ENCODE assay signal across 20 cellular contexts in the genomic region with DNA sequence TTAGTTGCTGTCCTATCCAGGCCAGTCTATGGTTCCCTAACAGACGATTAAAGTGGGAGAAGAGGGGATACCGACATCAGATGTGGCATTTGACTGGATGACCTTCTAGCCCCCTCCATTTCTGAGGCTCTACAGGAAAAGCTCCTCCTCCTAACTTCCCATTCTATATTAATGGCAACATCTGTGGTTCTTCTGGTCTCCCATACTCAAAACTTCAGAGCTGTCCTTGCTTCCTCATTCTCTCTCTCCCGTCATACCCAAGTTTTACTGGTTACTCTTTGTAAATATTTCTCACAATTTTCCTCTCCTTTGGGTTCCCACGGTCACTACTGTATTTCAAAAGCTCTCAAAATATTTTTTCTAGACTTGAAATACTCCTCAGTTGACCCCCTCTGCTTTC. TPM values are rescaled to one million over a fixed set of nuclear protein-coding genes. Genes with fewer than 3 reads are reported as not detected.
DNase-seq lines count a peak whose midpoint lies in the region; ATAC-seq, FAIRE-seq and TF ChIP-seq lines count a peak whose summit lies in the region.
"Had no signal": no experiment of that assay in that cellular context is flagged by ENCODE, and none has a peak within 500 bp of the region (broad histone marks: within the 10 kb centered on the region; RNA-seq: fewer than 3 reads in every experiment).

No MANE protein-coding gene starts in this region.

- H3K27ac Mint-ChIP-seq in CD8-positive, alpha-beta T cell, result peak overlapping the region; percentile 94
- H3K27ac Mint-ChIP-seq in activated naive CD8-positive, alpha-beta T cell treated with anti-CD3 and anti-CD28 coated beads for 36 hours, result peak overlapping the region; percentile 72
- H3K27ac Mint-ChIP-seq: nephron had no signal

- no peak for FAIRE-seq in pancreas (lab: Jason Lieb, UNC)
- FAIRE-seq: RCC 7860 had no signal

- no peak overlapping the region for H3K4me3 ChIP-seq in CD8-positive, alpha-beta T cell (ENCODE audit: low read depth, low read length)
- no peak overlapping the region for H3K4me3 ChIP-seq in Peyer's patch
- H3K4me3 ChIP-seq in pancreas, result no peak overlapping the region
- H3K4me3 ChIP-seq: esophagus muscularis mucosa, gastroesophageal sphincter, sigmoid colon, upper lobe of left lung had no signal

- H3K4me1 ChIP-seq in CD8-positive, alpha-beta T cell (ENCODE audit: insufficient read depth, low read length), result peaks cover 93% of the 10 kb centered on the region
- H3K4me1 ChIP-seq in Peyer's patch (no peaks in the 10 kb centered on the region), pancreas (no peaks in the 10 kb centered on the region)
- H3K4me1 ChIP-seq: esophagus muscularis mucosa, gastroesophageal sphincter, sigmoid colon, upper lobe of left lung had no signal

- H3K27me3 Mint-ChIP-seq in CD8-positive, alpha-beta T cell (ENCODE audit: low read depth), result no peaks in the 10 kb centered on the region
- no peaks in the 10 kb centered on the region for H3K27me3 Mint-ChIP-seq in activated naive CD8-positive, alpha-beta T cell treated with anti-CD3 and anti-CD28 coated beads for 36 hours

- peaks cover 72% of the 10 kb centered on the region for H3K4me1 Mint-ChIP-seq in CD8-positive, alpha-beta T cell (ENCODE audit: low read depth)
- H3K4me1 Mint-ChIP-seq in activated naive CD8-positive, alpha-beta T cell treated with anti-CD3 and anti-CD28 coated beads for 36 hours, result peaks cover 65% of the 10 kb centered on the region
- H3K4me1 Mint-ChIP-seq: nephron had no signal

- peak overlapping the region; percentile 29 for H3K4me3 Mint-ChIP-seq in CD8-positive, alpha-beta T cell
- H3K4me3 Mint-ChIP-seq in activated naive CD8-positive, alpha-beta T cell treated with anti-CD3 and anti-CD28 coated beads for 36 hours, result no peak overlapping the region
- H3K4me3 Mint-ChIP-seq: nephron had no signal

- intact Hi-C loops in CD8-positive, alpha-beta T cell (cut with DNase I, micrococcal nuclease), result loop anchor here in 1 of 2 experiments (2.0 kb wide), 1 partner anchor 14 kb away; no protein-coding TSS in a partner anchor
- intact Hi-C loops in pancreas (cut with DNase I), result no loop called here

- H3K9me3 ChIP-seq in CD8-positive, alpha-beta T cell (ENCODE audit: low read length), result no peaks in the 10 kb centered on the region
- no peaks in the 10 kb centered on the region for H3K9me3 ChIP-seq in Peyer's patch
- H3K9me3 ChIP-seq in pancreas, result no peaks in the 10 kb centered on the region
- H3K9me3 ChIP-seq: esophagus muscularis mucosa, gastroesophageal sphincter, sigmoid colon, SK-N-SH, upper lobe of left lung had no signal

- H3K9me3 Mint-ChIP-seq in CD8-positive, alpha-beta T cell, result peaks cover 2% of the 10 kb centered on the region
- H3K9me3 Mint-ChIP-seq in activated naive CD8-positive, alpha-beta T cell treated with anti-CD3 and anti-CD28 coated beads for 36 hours, result peaks cover 9% of the 10 kb centered on the region
- H3K9me3 Mint-ChIP-seq: nephron had no signal

- POLR2A ChIA-PET in CD8-positive, alpha-beta T cell (lab: Charles Lee), result interaction anchor here (0.8 to 20.4 kb wide), 11 partner anchors 9 to 60 kb away, joined by 3 to 700 read pairs (median 10); a partner anchor contains a TSS

- no peak for ATAC-seq in CD8-positive, alpha-beta T cell
- no peak for ATAC-seq in pancreas
- ATAC-seq: gastroesophageal sphincter had no signal

- H3K36me3 Mint-ChIP-seq in CD8-positive, alpha-beta T cell, result no peaks in the 10 kb centered on the region
- peaks cover 36% of the 10 kb centered on the region for H3K36me3 Mint-ChIP-seq in activated naive CD8-positive, alpha-beta T cell treated with anti-CD3 and anti-CD28 coated beads for 36 hours

- 55 to 91% methylated on average over 4 of the region's 4 CpGs for WGBS in pancreas, 2 donors

- H3K27me3 ChIP-seq in CD8-positive, alpha-beta T cell (ENCODE audit: insufficient read depth, low read length), result no peaks in the 10 kb centered on the region
- H3K27me3 ChIP-seq in Peyer's patch, result no peaks in the 10 kb centered on the region
- H3K27me3 ChIP-seq in pancreas, result no peaks in the 10 kb centered on the region
- H3K27me3 ChIP-seq: esophagus muscularis mucosa, sigmoid colon, upper lobe of left lung had no signal

- CTCF ChIA-PET in CD8-positive, alpha-beta T cell (lab: Charles Lee), result interaction anchor here (0.6 to 7.9 kb wide), 9 partner anchors 10 to 169 kb away, joined by 3 to 94 read pairs (median 21); a partner anchor contains a TSS

- no peak for TF ChIP-seq CTCF in CD8-positive, alpha-beta T cell (IDR thresholded peaks at IDR 0.05)
- TF ChIP-seq CTCF in Peyer's patch (IDR thresholded peaks at IDR 0.05) (no peak), pancreas (IDR thresholded peaks at IDR 0.05) (no peak)

- DNase-seq in CD1c-positive myeloid dendritic cell (ENCODE audit: extremely low spot score) (peak; percentile 20), Peyer's patch (no peak), HK-2 (ENCODE audit: unreplicated experiment) (no peak), pancreas (no peak)
- no peak for DNase-seq in CD8-positive, alpha-beta T cell
- no peak for DNase-seq in activated naive CD8-positive, alpha-beta T cell treated with anti-CD3 and anti-CD28 coated beads for 36 hours
- DNase-seq in stimulated activated CD4-positive, alpha-beta T cell treated with anti-CD3 and anti-CD28 coated beads, Interleukin-4, amount 100 ng/mL, for 24 hours, result no peak
- DNase-seq: aorta; central memory CD4-positive, alpha-beta T cell; NCI-H1417; NCI-H69; posterior cingulate gyrus; sigmoid colon; SK-N-SH; upper lobe of left lung had no signal

- no peaks in the 10 kb centered on the region for H3K36me3 ChIP-seq in CD8-positive, alpha-beta T cell (ENCODE audit: insufficient read depth, low read length)
- H3K36me3 ChIP-seq in Peyer's patch (no peaks in the 10 kb centered on the region), pancreas (no peaks in the 10 kb centered on the region)
- H3K36me3 ChIP-seq: esophagus muscularis mucosa, gastroesophageal sphincter, sigmoid colon, upper lobe of left lung had no signal

- no peak overlapping the region for H3K27ac ChIP-seq in CD8-positive, alpha-beta T cell (ENCODE audit: low read depth, low read length)
- H3K27ac ChIP-seq in Peyer's patch (peak overlapping the region; percentile 13 to 46 (median 24)), pancreas (no peak overlapping the region)
- H3K27ac ChIP-seq: esophagus muscularis mucosa, gastroesophageal sphincter, sigmoid colon, upper lobe of left lung had no signal

- TF ChIP-seq POLR2A in Peyer's patch (IDR thresholded peaks at IDR 0.05), result no peak

RNA-seq across cellular contexts. Expression of a gene that starts 36.0 kb away (rescaled TPM):
- 100 to 1,000 TPM; 287 to 310 TPM for total RNA-seq in CD8-positive, alpha-beta T cell
- total RNA-seq in Peyer's patch, result 100 to 1,000 TPM in 1 of 4 donors, 10 to 100 TPM in 3; 36.8 to 101 (median 59.4) TPM
- 100 to 1,000 TPM; 112 to 117 TPM for total RNA-seq in activated naive CD8-positive, alpha-beta T cell treated with anti-CD3 and anti-CD28 coated beads for 36 hours
- total RNA-seq in pancreas, result 1 to 10 TPM in 4 of 6 donors, under 1 TPM in 2; 0.04 to 3.9 (median 2.3) TPM
- polyA plus RNA-seq in pancreas, result under 1 TPM; 0.23 to 0.52 TPM
- total RNA-seq: HT-29 had no signal

Comparison
In these comparisons a context has a peak if more than half of its experiments do, and no peak if none do; other contexts are left out.
1. H3K27ac ChIP-seq: peak in Peyer's patch (4 of 4); none in CD8-positive, alpha-beta T cell (single experiment) and pancreas (0 of 4).
2. RNA of a gene that starts 36.0 kb away (total RNA-seq): 287 to 310 TPM in CD8-positive, alpha-beta T cell, 112 to 117 TPM in activated naive CD8-positive, alpha-beta T cell treated with anti-CD3 and anti-CD28 coated beads for 36 hours and 36.8 to 101 TPM in Peyer's patch; 0.04 to 3.9 TPM in pancreas; every median in the first group is over 4 times any median in the second.